ENCODE assay signal across 8 cellular contexts in genomic region chr1:146934484-146935223, GRCh38. TPM values are rescaled to one million over a fixed set of nuclear protein-coding genes. Genes with fewer than 3 reads are reported as not detected.
DNase-seq lines count a peak whose midpoint lies in the region; ATAC-seq lines count a peak whose summit lies in the region.
"Not testable (repeated sequence)": the region's sequence is repeated elsewhere in the genome, so short reads cannot be mapped to it uniquely, and the experiment has no call there.

No MANE protein-coding gene starts in this region.

- peak; percentile 83 for DNase-seq in OCI-M1 (lab: John Stamatoyannopoulos, UW)
- not testable (repeated sequence) for DNase-seq in activated naive CD8-positive, alpha-beta T cell treated with anti-CD3 and anti-CD28 coated beads for 36 hours

- H3K4me1 Mint-ChIP-seq in activated naive CD8-positive, alpha-beta T cell treated with anti-CD3 and anti-CD28 coated beads for 36 hours, result peaks cover 12% of the 10 kb centered on the region
- H3K4me1 Mint-ChIP-seq in stimulated activated memory B cell treated with anti-CD40 and anti-IgM and Interleukin-4, amounts not matched to agents 10 μg/mL and 1 μg/mL and 100 μg/mL, for 72 hours, result not testable (repeated sequence)

- ATAC-seq in GM18498 (IDR thresholded peaks at IDR 0.05; ENCODE audit: unreplicated experiment) (peak; percentile 51), GM19351 (IDR thresholded peaks at IDR 0.05; ENCODE audit: unreplicated experiment) (peak; percentile 34), GM21619 (IDR thresholded peaks at IDR 0.05; ENCODE audit: unreplicated experiment) (peak; percentile 30), HG02938 (IDR thresholded peaks at IDR 0.05; ENCODE audit: unreplicated experiment) (peak; percentile 50), HG03432 (IDR thresholded peaks at IDR 0.05; ENCODE audit: unreplicated experiment) (peak; percentile 40)
- peak; percentile 72 for ATAC-seq in stimulated activated memory B cell treated with anti-CD40 and anti-IgM and Interleukin-4, amounts not matched to agents 10 μg/mL and 1 μg/mL and 100 μg/mL, for 72 hours

- not testable (repeated sequence) for H3K9me3 Mint-ChIP-seq in activated naive CD8-positive, alpha-beta T cell treated with anti-CD3 and anti-CD28 coated beads for 36 hours; stimulated activated memory B cell treated with anti-CD40 and anti-IgM and Interleukin-4, amounts not matched to agents 10 μg/mL and 1 μg/mL and 100 μg/mL, for 72 hours

- peak overlapping the region; percentile 38 for H3K27ac Mint-ChIP-seq in activated naive CD8-positive, alpha-beta T cell treated with anti-CD3 and anti-CD28 coated beads for 36 hours
- H3K27ac Mint-ChIP-seq in stimulated activated memory B cell treated with anti-CD40 and anti-IgM and Interleukin-4, amounts not matched to agents 10 μg/mL and 1 μg/mL and 100 μg/mL, for 72 hours, result peak overlapping the region; percentile 53

- peak overlapping the region; percentile 52 for H3K4me3 Mint-ChIP-seq in activated naive CD8-positive, alpha-beta T cell treated with anti-CD3 and anti-CD28 coated beads for 36 hours
- peak overlapping the region; percentile 47 for H3K4me3 Mint-ChIP-seq in stimulated activated memory B cell treated with anti-CD40 and anti-IgM and Interleukin-4, amounts not matched to agents 10 μg/mL and 1 μg/mL and 100 μg/mL, for 72 hours

- H3K36me3 Mint-ChIP-seq in activated naive CD8-positive, alpha-beta T cell treated with anti-CD3 and anti-CD28 coated beads for 36 hours; stimulated activated memory B cell treated with anti-CD40 and anti-IgM and Interleukin-4, amounts not matched to agents 10 μg/mL and 1 μg/mL and 100 μg/mL, for 72 hours: not testable (repeated sequence)

- H3K27me3 Mint-ChIP-seq in activated naive CD8-positive, alpha-beta T cell treated with anti-CD3 and anti-CD28 coated beads for 36 hours, result peaks cover 10% of the 10 kb centered on the region
- H3K27me3 Mint-ChIP-seq in stimulated activated memory B cell treated with anti-CD40 and anti-IgM and Interleukin-4, amounts not matched to agents 10 μg/mL and 1 μg/mL and 100 μg/mL, for 72 hours, result not testable (repeated sequence)

RNA-seq across cellular contexts. Expression of gene NBPF12, which starts 3.5 kb away (rescaled TPM):
- total RNA-seq in activated naive CD8-positive, alpha-beta T cell treated with anti-CD3 and anti-CD28 coated beads for 36 hours, result 1 to 10 TPM; 6.0 to 6.5 TPM
